In genomic region chr3:141392416-141392815, GRCh38 we compare ENCODE assay signal across 16 cellular contexts. TPM values are rescaled to one million over a fixed set of nuclear protein-coding genes. Genes with fewer than 3 reads are reported as not detected.
A peak's percentile ranks its signal among the peaks of the same experiment; 100 is the strongest.
DNase-seq lines count a peak whose midpoint lies in the region; ATAC-seq and TF ChIP-seq lines count a peak whose summit lies in the region.
"Had no signal": no experiment of that assay in that cellular context is flagged by ENCODE, and none has a peak within 500 bp of the region (broad histone marks: within the 10 kb centered on the region; RNA-seq: fewer than 3 reads in every experiment).

No MANE protein-coding gene starts in this region.

- H3K36me3 ChIP-seq in upper lobe of right lung = no peaks in the 10 kb centered on the region

- H3K4me3 ChIP-seq in upper lobe of right lung = no peak overlapping the region
- H3K4me3 ChIP-seq: skin epidermis, transverse colon had no signal

- H3K4me1 Mint-ChIP-seq in activated CD4-positive, alpha-beta memory T cell treated with anti-CD3 and anti-CD28 coated beads for 36 hours (ENCODE audit: low read depth) = peaks cover 40% of the 10 kb centered on the region
- H3K4me1 Mint-ChIP-seq in activated CD4-positive, alpha-beta memory T cell treated with anti-CD3 and anti-CD28 coated beads, Interleukin-2, amount 10 ng/mL, durations not matched to agents 7 days and 5 days = peaks cover 29% of the 10 kb centered on the region
- peaks cover 37% of the 10 kb centered on the region for H3K4me1 Mint-ChIP-seq in nephron progenitor cell

- H3K4me1 ChIP-seq in upper lobe of right lung = peaks cover 5% of the 10 kb centered on the region

- no peaks in the 10 kb centered on the region for H3K27me3 Mint-ChIP-seq in activated CD4-positive, alpha-beta memory T cell treated with anti-CD3 and anti-CD28 coated beads for 36 hours
- H3K27me3 Mint-ChIP-seq in activated CD4-positive, alpha-beta memory T cell treated with anti-CD3 and anti-CD28 coated beads, Interleukin-2, amount 10 ng/mL, durations not matched to agents 7 days and 5 days = no peaks in the 10 kb centered on the region
- H3K27me3 Mint-ChIP-seq in nephron progenitor cell (ENCODE audit: low read depth, poor library complexity) = no peaks in the 10 kb centered on the region

- peaks cover 13% of the 10 kb centered on the region for H3K9me3 Mint-ChIP-seq in activated CD4-positive, alpha-beta memory T cell treated with anti-CD3 and anti-CD28 coated beads for 36 hours
- H3K9me3 Mint-ChIP-seq in activated CD4-positive, alpha-beta memory T cell treated with anti-CD3 and anti-CD28 coated beads, Interleukin-2, amount 10 ng/mL, durations not matched to agents 7 days and 5 days = peaks cover 5% of the 10 kb centered on the region
- H3K9me3 Mint-ChIP-seq in nephron progenitor cell = peaks cover 28% of the 10 kb centered on the region

- H3K36me3 Mint-ChIP-seq in activated CD4-positive, alpha-beta memory T cell treated with anti-CD3 and anti-CD28 coated beads for 36 hours = peaks cover 19% of the 10 kb centered on the region
- H3K36me3 Mint-ChIP-seq in activated CD4-positive, alpha-beta memory T cell treated with anti-CD3 and anti-CD28 coated beads, Interleukin-2, amount 10 ng/mL, durations not matched to agents 7 days and 5 days (ENCODE audit: low read depth) = peaks cover 10% of the 10 kb centered on the region
- peaks cover 43% of the 10 kb centered on the region for H3K36me3 Mint-ChIP-seq in nephron progenitor cell (ENCODE audit: low read depth)

- in situ Hi-C loops in KBM-7 (cut with MboI; ENCODE audit: low pct_unique_long_range_greater_than_20kb, low sequenced_read_pairs) = no loop called here

- DNase-seq in activated CD4-positive, alpha-beta memory T cell treated with anti-CD3 and anti-CD28 coated beads for 36 hours = no peak
- no peak for DNase-seq in activated CD4-positive, alpha-beta memory T cell treated with anti-CD3 and anti-CD28 coated beads, Interleukin-2, amount 10 ng/mL, durations not matched to agents 7 days and 5 days
- DNase-seq in caudate nucleus (lab: John Stamatoyannopoulos, UW) (peak in 1 of 61 donors; percentile 69), nephron progenitor cell (no peak), upper lobe of right lung (no peak), KBM-7 (no peak), NCI-H1105 (lab: John Stamatoyannopoulos, UW) (no peak), Right ventricle myocardium superior (no peak)
- DNase-seq: activated effector memory CD4-positive, alpha-beta T cell treated with anti-CD3 and anti-CD28 coated beads, Interleukin-2, amount 50 U/mL, for 16 hours; SIG-M5; stimulated activated CD4-positive, alpha-beta T cell treated with anti-CD3 and anti-CD28 coated beads, Interleukin-4, amount 100 ng/mL, for 24 hours; transverse colon had no signal

- peak overlapping the region; percentile 36 for H3K27ac ChIP-seq in caudate nucleus (ENCODE audit: low read depth, low read length)
- H3K27ac ChIP-seq in upper lobe of right lung = peak overlapping the region; percentile 31
- H3K27ac ChIP-seq: C4-2B, epithelial cell of prostate had no signal

- no peak for ATAC-seq in upper lobe of right lung
- ATAC-seq in Right ventricle myocardium superior (ENCODE audit: poor library complexity) = no peak
- ATAC-seq: HCT116 had no signal

- intact Hi-C loops in activated CD4-positive, alpha-beta memory T cell treated with anti-CD3 and anti-CD28 coated beads for 36 hours (cut with micrococcal nuclease) = no loop called here
- intact Hi-C loops in upper lobe of right lung (cut with DNase I) (no loop called here), Right ventricle myocardium superior (cut with DNase I) (no loop called here)

- POLR2A ChIA-PET in activated CD4-positive, alpha-beta memory T cell treated with anti-CD3 and anti-CD28 coated beads for 36 hours (lab: Charles Lee) = interaction anchor here (1.0 to 1.2 kb wide), 2 partner anchors 8 to 81 kb away, joined by 3 to 4 read pairs; no protein-coding TSS in a partner anchor
- POLR2A ChIA-PET in activated CD4-positive, alpha-beta memory T cell treated with anti-CD3 and anti-CD28 coated beads, Interleukin-2, amount 10 ng/mL, durations not matched to agents 7 days and 5 days (lab: Charles Lee) = interaction anchor here (1.3 to 18.6 kb wide), 2 partner anchors 15 to 19 kb away, joined by 3 to 320 read pairs; no protein-coding TSS in a partner anchor

- CTCF ChIA-PET in activated CD4-positive, alpha-beta memory T cell treated with anti-CD3 and anti-CD28 coated beads for 36 hours (lab: Charles Lee) = interaction anchor here (1.4 to 1.8 kb wide), 2 partner anchors 8 to 10 kb away, joined by 3 to 7 read pairs; no protein-coding TSS in a partner anchor
- CTCF ChIA-PET in activated CD4-positive, alpha-beta memory T cell treated with anti-CD3 and anti-CD28 coated beads, Interleukin-2, amount 10 ng/mL, durations not matched to agents 7 days and 5 days (lab: Charles Lee) = interaction anchor here (0.6 kb wide), 1 partner anchor 530 kb away, joined by 3 read pairs; no protein-coding TSS in a partner anchor

- H3K4me3 Mint-ChIP-seq in activated CD4-positive, alpha-beta memory T cell treated with anti-CD3 and anti-CD28 coated beads for 36 hours = no peak overlapping the region
- no peak overlapping the region for H3K4me3 Mint-ChIP-seq in activated CD4-positive, alpha-beta memory T cell treated with anti-CD3 and anti-CD28 coated beads, Interleukin-2, amount 10 ng/mL, durations not matched to agents 7 days and 5 days
- no peak overlapping the region for H3K4me3 Mint-ChIP-seq in nephron progenitor cell

- H3K9me3 ChIP-seq in upper lobe of right lung = no peaks in the 10 kb centered on the region
- H3K9me3 ChIP-seq: transverse colon had no signal

- no peaks in the 10 kb centered on the region for H3K27me3 ChIP-seq in upper lobe of right lung
- H3K27me3 ChIP-seq: transverse colon had no signal

- TF ChIP-seq CTCF in nephron progenitor cell (IDR thresholded peaks at IDR 0.05) (no peak), upper lobe of right lung (IDR thresholded peaks at IDR 0.05) (no peak)

- peak overlapping the region; percentile 83 for H3K27ac Mint-ChIP-seq in activated CD4-positive, alpha-beta memory T cell treated with anti-CD3 and anti-CD28 coated beads for 36 hours
- no peak overlapping the region for H3K27ac Mint-ChIP-seq in activated CD4-positive, alpha-beta memory T cell treated with anti-CD3 and anti-CD28 coated beads, Interleukin-2, amount 10 ng/mL, durations not matched to agents 7 days and 5 days
- peak overlapping the region; percentile 80 for H3K27ac Mint-ChIP-seq in nephron progenitor cell

RNA-seq across cellular contexts. Expression of gene ZBTB38, which starts 24.1 kb away (rescaled TPM):
- 10 to 100 TPM; 64.7 to 66.4 TPM for total RNA-seq in activated CD4-positive, alpha-beta memory T cell treated with anti-CD3 and anti-CD28 coated beads for 36 hours
- total RNA-seq in activated CD4-positive, alpha-beta memory T cell treated with anti-CD3 and anti-CD28 coated beads, Interleukin-2, amount 10 ng/mL, durations not matched to agents 7 days and 5 days = 10 to 100 TPM; 36.0 to 39.6 TPM
- total RNA-seq in upper lobe of right lung (118 TPM), Right ventricle myocardium superior (89.6 TPM)
